In the genomic region with DNA sequence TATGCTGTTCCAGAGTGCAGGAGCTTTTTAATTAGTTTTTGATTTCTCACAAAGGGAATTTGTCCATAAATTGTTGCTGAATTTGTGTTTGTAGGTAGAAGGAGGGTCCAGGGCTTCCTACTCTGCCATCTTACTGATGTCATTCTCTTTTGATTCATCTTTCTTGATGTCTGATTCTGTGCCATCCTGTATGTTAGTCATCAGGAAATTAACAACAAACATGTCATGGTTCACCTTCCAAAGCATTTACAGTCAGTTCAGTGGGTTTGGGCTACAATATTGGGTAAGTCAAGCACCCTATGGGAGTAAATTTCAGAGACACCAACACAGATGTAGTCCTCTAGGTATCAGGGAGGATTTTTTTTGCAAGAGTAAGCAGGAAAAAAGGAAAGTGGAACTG, we compare ENCODE assay signal across 31 cellular contexts.
DNase-seq lines count a peak whose midpoint lies in the region; ATAC-seq, FAIRE-seq and TF ChIP-seq lines count a peak whose summit lies in the region.
"Had no signal": no experiment of that assay in that cellular context is flagged by ENCODE, and none has a peak within 500 bp of the region (broad histone marks: within the 10 kb centered on the region; RNA-seq: fewer than 3 reads in every experiment).

No MANE protein-coding gene starts in this region.

- H3K9me3 ChIP-seq in RWPE2 (ENCODE audit: severe bottlenecking) = peaks cover 15% of the 10 kb centered on the region
- H3K9me3 ChIP-seq: prostate gland had no signal

- no peak for TF ChIP-seq POLR2A in H54 (IDR thresholded peaks at IDR 0.05; ENCODE audit: low read depth, low read length)

- TF ChIP-seq CTCF in RWPE2 (IDR thresholded peaks at IDR 0.05; ENCODE audit: poor library complexity, severe bottlenecking) (no peak), fibroblast of mammary gland (conservative IDR thresholded peaks at IDR 0.05; ENCODE audit: control insufficient read depth, insufficient read depth, low read depth, low read length) (no peak)

- DNase-seq in Caki2 (ENCODE audit: low read depth) (peak; percentile 23), H54 (ENCODE audit: insufficient read length, low spot score) (no peak), RWPE2 (ENCODE audit: low spot score) (no peak), fibroblast of mammary gland (ENCODE audit: low read depth) (peak; percentile 28), SW 1271 (lab: John Stamatoyannopoulos, UW) (no peak)
- DNase-seq: activated CD4-positive, alpha-beta memory T cell treated with anti-CD3 and anti-CD28 coated beads for 36 hours; activated naive CD4-positive, alpha-beta T cell treated with anti-CD3 and anti-CD28 coated beads, Interleukin-2, amount 50 U/mL, for 16 hours; anterior cingulate cortex; CD8-positive, alpha-beta memory T cell; cortex of kidney; effector memory CD4-positive, alpha-beta T cell; foreskin melanocyte; HCEC 1CT; heart left ventricle; islet precursor cell; midbrain; naive B cell; NCI-H146; NCI-H2107; NCI-H446; NCI-H748 treated with DMSO at 0.1 percent for 48 hours; stimulated activated CD4-positive, alpha-beta T cell treated with anti-CD3 and anti-CD28 coated beads, Interleukin-2, amount 100 ng/mL, for 48 hours; transverse colon had no signal

- in situ Hi-C loops in Caki2 (cut with HindIII; ENCODE audit: low pct_unique_long_range_greater_than_20kb, low sequenced_read_pairs) = no loop called here

- peak overlapping the region; percentile 26 for H3K27ac ChIP-seq in RWPE2 (ENCODE audit: poor library complexity, severe bottlenecking)
- H3K27ac ChIP-seq: heart left ventricle, prostate gland, SK-N-MC, transverse colon had no signal

- peak; percentile 66 for FAIRE-seq in H54 (lab: Jason Lieb, UNC)
- FAIRE-seq: G401.6 had no signal

- H3K4me3 ChIP-seq in RWPE2 (ENCODE audit: severe bottlenecking) (no peak overlapping the region), fibroblast of mammary gland (ENCODE audit: control insufficient read depth, low read depth, low read length) (no peak overlapping the region)
- H3K4me3 ChIP-seq: heart left ventricle, prostate gland, SK-N-MC, transverse colon had no signal

- no peaks in the 10 kb centered on the region for H3K36me3 ChIP-seq in RWPE2 (ENCODE audit: low read depth)
- H3K36me3 ChIP-seq: heart left ventricle, prostate gland, transverse colon had no signal

- ATAC-seq in RWPE2 (ENCODE audit: low read depth) = peak; percentile 52; the same call in 1 of the 3 replicates
- no peak for ATAC-seq in HG02840 (IDR thresholded peaks at IDR 0.05; ENCODE audit: low FRiP score, unreplicated experiment)
- no peak for ATAC-seq in HG02642 (IDR thresholded peaks at IDR 0.05; ENCODE audit: poor library complexity, unreplicated experiment)
- ATAC-seq: esophagus mucosa, heart left ventricle, sciatic nerve, WTC11 had no signal

- H3K4me1 ChIP-seq in RWPE2 (ENCODE audit: insufficient read depth, poor library complexity, severe bottlenecking) = peaks cover 7% of the 10 kb centered on the region
- H3K4me1 ChIP-seq: heart left ventricle, prostate gland, transverse colon had no signal

- H3K27me3 ChIP-seq in RWPE2 (ENCODE audit: insufficient read depth, poor library complexity, severe bottlenecking) = no peaks in the 10 kb centered on the region
- H3K27me3 ChIP-seq: heart left ventricle, transverse colon had no signal

Comparison
In these comparisons a context has a peak if more than half of its experiments do, and no peak if none do; other contexts are left out.
1. DNase-seq: peak in Caki2 (single experiment) and fibroblast of mammary gland (single experiment); none in H54 (single experiment), RWPE2 (single experiment) and SW 1271 (0 of 2).